Comparison of ENCODE assay signal across 26 cellular contexts in genomic region chr5:114335391-114335790, GRCh38. TPM values are rescaled to one million over a fixed set of nuclear protein-coding genes. Genes with fewer than 3 reads are reported as not detected.
"Had no signal": no experiment of that assay in that cellular context is flagged by ENCODE, and none has a peak within 500 bp of the region (broad histone marks: within the 10 kb centered on the region; RNA-seq: fewer than 3 reads in every experiment).

No MANE protein-coding gene starts in this region.

- H3K9me3 ChIP-seq: ascending aorta, neutrophil, ovary, right lobe of liver, testis had no signal

- H3K27me3 Mint-ChIP-seq: dendritic cell treated with granulocyte-macrophage colony-stimulating factor and Interleukin-4, amounts not matched to agents 40 ng/mL and 50 ng/mL, for 4 days; progenitor cell of endocrine pancreas had no signal

- FAIRE-seq: frontal cortex, keratinocyte, urothelium cell line had no signal

- H3K4me3 Mint-ChIP-seq: activated T-cell treated with anti-CD3 and anti-CD28 coated beads, Interleukin-2, amount 50 U/mL, for 72 hours; dendritic cell treated with granulocyte-macrophage colony-stimulating factor and Interleukin-4, amounts not matched to agents 40 ng/mL and 50 ng/mL, for 4 days; endodermal cell; nephron had no signal

- H3K36me3 ChIP-seq: ascending aorta, brain microvascular endothelial cell, neutrophil, ovary, right lobe of liver had no signal

- H3K9me3 Mint-ChIP-seq: activated T-cell treated with anti-CD3 and anti-CD28 coated beads, Interleukin-2, amount 50 U/mL, for 72 hours; dendritic cell treated with granulocyte-macrophage colony-stimulating factor and Interleukin-4, amounts not matched to agents 40 ng/mL and 50 ng/mL, for 4 days; endodermal cell had no signal

- H3K27ac Mint-ChIP-seq: activated naive CD4-positive, alpha-beta T cell treated with anti-CD3 and anti-CD28 coated beads, Interleukin-2, amount 50 U/mL, for 72 hours; activated T-cell treated with anti-CD3 and anti-CD28 coated beads, Interleukin-2, amount 50 U/mL, for 72 hours; dendritic cell treated with granulocyte-macrophage colony-stimulating factor and Interleukin-4, amounts not matched to agents 40 ng/mL and 50 ng/mL, for 4 days; endodermal cell; nephron; progenitor cell of endocrine pancreas had no signal

- DNase-seq: activated CD4-positive, alpha-beta T cell treated with anti-CD3 and anti-CD28 coated beads for 4 hours; activated CD4-positive, alpha-beta T cell treated with anti-CD3 and anti-CD28 coated beads, Interleukin-2, amount 50 U/mL, for 4 hours; activated naive CD4-positive, alpha-beta T cell; activated T-cell treated with anti-CD3 and anti-CD28 coated beads for 4 hours; activated T-cell treated with anti-CD3 and anti-CD28 coated beads, Interleukin-2, amount 50 U/mL, for 72 hours; brain microvascular endothelial cell; endodermal cell; left cardiac atrium; left ventricle myocardium superior; ovary; right lobe of liver; stimulated activated CD4-positive, alpha-beta T cell treated with anti-CD3 and anti-CD28 coated beads, Interleukin-12 subunit alpha, Interleukin-12 subunit beta, amount 100 ng/mL, for 4 hours; stimulated activated CD4-positive, alpha-beta T cell treated with anti-CD3 and anti-CD28 coated beads, Interleukin-4, amount 100 ng/mL, for 1 hour; stimulated activated naive CD8-positive, alpha-beta T cell treated with anti-CD3 and anti-CD28 coated beads, Interleukin-15, Interleukin-2, amounts not matched to agents 100 U/mL and 50 U/mL, for 24 hours; T-helper 2 cell; testis; trophoblast cell had no signal

- H3K27ac ChIP-seq: ascending aorta, brain microvascular endothelial cell, neutrophil, ovary, right lobe of liver, testis had no signal

- H3K4me3 ChIP-seq: ascending aorta, ovary, right lobe of liver, testis had no signal

- H3K4me1 ChIP-seq: ascending aorta, right lobe of liver, testis had no signal

- H3K4me1 Mint-ChIP-seq: endodermal cell, nephron had no signal

- H3K36me3 Mint-ChIP-seq: activated naive CD4-positive, alpha-beta T cell treated with anti-CD3 and anti-CD28 coated beads, Interleukin-2, amount 50 U/mL, for 72 hours had no signal

- H3K27me3 ChIP-seq: ascending aorta, brain microvascular endothelial cell, neutrophil, ovary, right lobe of liver, testis had no signal

RNA-seq across cellular contexts. Expression of gene KCNN2, which starts 26.5 kb away (rescaled TPM):
- total RNA-seq: activated naive CD4-positive, alpha-beta T cell treated with anti-CD3 and anti-CD28 coated beads, Interleukin-2, amount 50 U/mL, for 72 hours; activated T-cell treated with anti-CD3 and anti-CD28 coated beads, Interleukin-2, amount 50 U/mL, for 72 hours had no signal
